ENCODE assay signal across 1 cellular context in genomic region chr10:61899045-61899444, GRCh38.
TF ChIP-seq lines count a peak whose summit lies in the region.

No MANE protein-coding gene starts in this region.

TF ChIP-seq in IMR-90, 13 proteins besides CTCF, POLR2A, EP300 and RAD21:
- TF ChIP-seq FOS (IDR thresholded peaks at IDR 0.05; ENCODE audit: low read depth, low read length) (peak; percentile 56), MXI1 (IDR thresholded peaks at IDR 0.05; ENCODE audit: borderline replicate concordance, low read depth, low read length) (no peak), MAFK (IDR thresholded peaks at IDR 0.05; ENCODE audit: low read depth, low read length) (0 out of 2 replicates have a peak, but pooled peaks have one; percentile 23)
